In the genomic region with DNA sequence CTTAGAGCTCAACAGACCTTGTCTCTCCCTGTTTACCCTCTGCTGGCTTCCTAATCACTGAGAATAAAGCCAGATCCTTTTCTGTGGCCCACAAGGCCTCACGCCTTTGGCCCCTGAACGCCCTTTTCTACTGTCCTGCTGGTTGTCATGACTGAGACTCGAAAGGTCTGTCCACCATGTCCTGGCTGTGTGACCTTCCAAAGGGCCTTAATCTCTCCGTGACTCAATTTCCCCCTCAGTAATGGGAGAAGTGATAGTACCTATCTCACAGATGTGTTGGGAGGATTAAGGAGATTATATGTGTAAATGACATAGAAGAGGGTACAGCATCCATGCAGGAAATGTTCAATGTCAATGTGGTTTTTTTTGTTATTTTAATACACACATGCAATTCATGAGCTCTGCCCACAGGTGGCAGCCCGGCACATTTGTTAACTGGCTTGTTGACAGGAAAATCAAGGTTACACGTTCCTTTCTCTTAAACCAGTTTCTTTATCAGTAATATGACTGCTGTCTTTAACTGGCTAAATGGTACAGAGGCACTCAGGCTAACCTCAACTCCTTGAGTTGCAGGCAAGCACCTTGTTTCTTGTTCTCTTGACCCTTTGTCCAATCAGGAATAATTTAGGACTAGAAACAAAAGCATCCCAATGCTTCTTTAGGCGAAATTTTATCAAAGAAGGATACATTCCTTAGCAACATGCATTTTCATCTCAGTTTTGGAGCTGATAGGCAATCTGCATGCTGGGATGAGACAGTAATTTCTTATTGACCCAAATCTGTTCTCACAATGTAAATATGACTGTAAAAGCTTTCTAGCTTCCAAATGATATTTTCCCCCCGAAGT, we compare ENCODE assay signal across 9 cellular contexts. TPM values are rescaled to one million over a fixed set of nuclear protein-coding genes. Genes with fewer than 3 reads are reported as not detected.
A peak's percentile ranks its signal among the peaks of the same experiment; 100 is the strongest.
DNase-seq lines count a peak whose midpoint lies in the region; ATAC-seq, FAIRE-seq and TF ChIP-seq lines count a peak whose summit lies in the region.
"Had no signal": no experiment of that assay in that cellular context is flagged by ENCODE, and none has a peak within 500 bp of the region (broad histone marks: within the 10 kb centered on the region; RNA-seq: fewer than 3 reads in every experiment).

No MANE protein-coding gene starts in this region.

- WGBS in liver: 34% methylated on average over 8 of the region's 8 CpGs

- DNase-seq in MV-4-11 (lab: John Stamatoyannopoulos, UW) (peak; percentile 37), chondrocyte (ENCODE audit: low spot score) (no peak)
- peak; percentile 42 for DNase-seq in activated CD4-positive, CD25-positive, alpha-beta regulatory T cell treated with anti-CD3 and anti-CD28 coated beads, Interleukin-2, amount 50 U/mL, for 16 hours (ENCODE audit: low read depth, low spot score)
- peak; percentile 12 for DNase-seq in stimulated activated CD8-positive, alpha-beta memory T cell treated with anti-CD3 and anti-CD28 coated beads, Interleukin-12 subunit alpha, Interleukin-12 subunit beta, amount 100 ng/mL, for 4 hours (ENCODE audit: low read depth)

- H3K9me3 ChIP-seq in liver (ENCODE audit: control insufficient read depth in 4 of 4, low read length in 3 of 4): no peaks in the 10 kb centered on the region

- H3K4me1 Mint-ChIP-seq in chondrocyte (ENCODE audit: low read depth): peaks cover 43% of the 10 kb centered on the region

- peak overlapping the region; percentile 73 to 92 for H3K27ac ChIP-seq in liver (ENCODE audit: low read depth in 1 of 2, low read length in 2 of 2)
- H3K27ac ChIP-seq: epithelial cell of prostate had no signal

- H3K36me3 Mint-ChIP-seq in chondrocyte (ENCODE audit: low read depth): peaks cover 9% of the 10 kb centered on the region

- no peak overlapping the region for H3K4me3 ChIP-seq in liver (ENCODE audit: low read depth in 1 of 3, low read length in 3 of 3)

- peaks cover 0 to 9% (median under 1%) of the 10 kb centered on the region in 4 donors for H3K36me3 ChIP-seq in liver (ENCODE audit: control insufficient read depth in 4 of 4, insufficient read depth in 3 of 4, low read depth in 1 of 4, low read length in 3 of 4)

- H3K27me3 Mint-ChIP-seq in chondrocyte (ENCODE audit: low read depth): no peaks in the 10 kb centered on the region

- peak overlapping the region; percentile 90 for H3K27ac Mint-ChIP-seq in chondrocyte (ENCODE audit: unreplicated experiment)

- H3K4me1 ChIP-seq in liver (ENCODE audit: control insufficient read depth in 4 of 4, insufficient read depth in 4 of 4, low read length in 3 of 4): peaks cover 29 to 82% (median 46%) of the 10 kb centered on the region in 4 donors

- H3K4me3 Mint-ChIP-seq in chondrocyte (ENCODE audit: unreplicated experiment): no peak overlapping the region

- ATAC-seq in GM21786 (IDR thresholded peaks at IDR 0.05; ENCODE audit: unreplicated experiment): peak; percentile 66
- ATAC-seq in HG02571 (IDR thresholded peaks at IDR 0.05; ENCODE audit: unreplicated experiment): no peak

- peaks cover 5% of the 10 kb centered on the region for H3K9me3 Mint-ChIP-seq in chondrocyte (ENCODE audit: low read depth)

- FAIRE-seq in G401.6 (lab: Jason Lieb, UNC): peak; percentile 87

- peak; percentile 93 for TF ChIP-seq CTCF in chondrocyte (IDR thresholded peaks at IDR 0.05)
- peak; percentile 84 for TF ChIP-seq CTCF in liver (IDR thresholded peaks at IDR 0.05; ENCODE audit: low read depth, low read length, missing input control)

- peak; percentile 83 to 88 for TF ChIP-seq RAD21 in liver (IDR thresholded peaks at IDR 0.05)

- H3K27me3 ChIP-seq in liver (ENCODE audit: control insufficient read depth in 4 of 4, insufficient read depth in 4 of 4, low read length in 3 of 4): no peaks in the 10 kb centered on the region

- peak overlapping the region; percentile 47 to 94 for H3K9ac ChIP-seq in liver (ENCODE audit: low read depth in 1 of 2, low read length in 2 of 2)

TF ChIP-seq in liver, 16 proteins besides CTCF, POLR2A, EP300 and RAD21:
- TF ChIP-seq JUND (IDR thresholded peaks at IDR 0.05): no peak
- peak; percentile 48 for TF ChIP-seq FOXA1 (IDR thresholded peaks at IDR 0.05)
- no peak for TF ChIP-seq GABPA (IDR thresholded peaks at IDR 0.05 in 1 of 2, conservative IDR thresholded peaks at IDR 0.05 in 1 of 2)
- TF ChIP-seq, protein P1, sequence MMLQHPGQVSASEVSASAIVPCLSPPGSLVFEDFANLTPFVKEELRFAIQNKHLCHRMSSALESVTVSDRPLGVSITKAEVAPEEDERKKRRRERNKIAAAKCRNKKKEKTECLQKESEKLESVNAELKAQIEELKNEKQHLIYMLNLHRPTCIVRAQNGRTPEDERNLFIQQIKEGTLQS (IDR thresholded peaks at IDR 0.05): no peak
- TF ChIP-seq, protein P2, sequence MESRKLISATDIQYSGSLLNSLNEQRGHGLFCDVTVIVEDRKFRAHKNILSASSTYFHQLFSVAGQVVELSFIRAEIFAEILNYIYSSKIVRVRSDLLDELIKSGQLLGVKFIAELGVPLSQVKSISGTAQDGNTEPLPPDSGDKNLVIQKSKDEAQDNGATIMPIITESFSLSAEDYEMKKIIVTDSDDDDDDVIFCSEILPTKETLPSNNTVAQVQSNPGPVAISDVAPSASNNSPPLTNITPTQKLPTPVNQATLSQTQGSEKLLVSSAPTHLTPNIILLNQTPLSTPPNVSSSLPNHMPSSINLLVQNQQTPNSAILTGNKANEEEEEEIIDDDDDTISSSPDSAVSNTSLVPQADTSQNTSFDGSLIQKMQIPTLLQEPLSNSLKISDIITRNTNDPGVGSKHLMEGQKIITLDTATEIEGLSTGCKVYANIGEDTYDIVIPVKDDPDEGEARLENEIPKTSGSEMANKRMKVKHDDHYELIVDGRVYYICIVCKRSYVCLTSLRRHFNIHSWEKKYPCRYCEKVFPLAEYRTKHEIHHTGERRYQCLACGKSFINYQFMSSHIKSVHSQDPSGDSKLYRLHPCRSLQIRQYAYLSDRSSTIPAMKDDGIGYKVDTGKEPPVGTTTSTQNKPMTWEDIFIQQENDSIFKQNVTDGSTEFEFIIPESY (IDR thresholded peaks at IDR 0.05): no peak
- TF ChIP-seq SP1 (IDR thresholded peaks at IDR 0.05): peak; percentile 33
- no peak for TF ChIP-seq YY1 (IDR thresholded peaks at IDR 0.05)
- peak; percentile 78 for TF ChIP-seq FOXA2 (IDR thresholded peaks at IDR 0.05)
- TF ChIP-seq EGR1 (IDR thresholded peaks at IDR 0.05; ENCODE audit: low read depth in 2 of 2): no peak
- TF ChIP-seq RXRA (IDR thresholded peaks at IDR 0.05): peak in 1 of 2 donors; percentile 23
- TF ChIP-seq NR2F2 (IDR thresholded peaks at IDR 0.05): no peak
- TF ChIP-seq, protein P3, sequence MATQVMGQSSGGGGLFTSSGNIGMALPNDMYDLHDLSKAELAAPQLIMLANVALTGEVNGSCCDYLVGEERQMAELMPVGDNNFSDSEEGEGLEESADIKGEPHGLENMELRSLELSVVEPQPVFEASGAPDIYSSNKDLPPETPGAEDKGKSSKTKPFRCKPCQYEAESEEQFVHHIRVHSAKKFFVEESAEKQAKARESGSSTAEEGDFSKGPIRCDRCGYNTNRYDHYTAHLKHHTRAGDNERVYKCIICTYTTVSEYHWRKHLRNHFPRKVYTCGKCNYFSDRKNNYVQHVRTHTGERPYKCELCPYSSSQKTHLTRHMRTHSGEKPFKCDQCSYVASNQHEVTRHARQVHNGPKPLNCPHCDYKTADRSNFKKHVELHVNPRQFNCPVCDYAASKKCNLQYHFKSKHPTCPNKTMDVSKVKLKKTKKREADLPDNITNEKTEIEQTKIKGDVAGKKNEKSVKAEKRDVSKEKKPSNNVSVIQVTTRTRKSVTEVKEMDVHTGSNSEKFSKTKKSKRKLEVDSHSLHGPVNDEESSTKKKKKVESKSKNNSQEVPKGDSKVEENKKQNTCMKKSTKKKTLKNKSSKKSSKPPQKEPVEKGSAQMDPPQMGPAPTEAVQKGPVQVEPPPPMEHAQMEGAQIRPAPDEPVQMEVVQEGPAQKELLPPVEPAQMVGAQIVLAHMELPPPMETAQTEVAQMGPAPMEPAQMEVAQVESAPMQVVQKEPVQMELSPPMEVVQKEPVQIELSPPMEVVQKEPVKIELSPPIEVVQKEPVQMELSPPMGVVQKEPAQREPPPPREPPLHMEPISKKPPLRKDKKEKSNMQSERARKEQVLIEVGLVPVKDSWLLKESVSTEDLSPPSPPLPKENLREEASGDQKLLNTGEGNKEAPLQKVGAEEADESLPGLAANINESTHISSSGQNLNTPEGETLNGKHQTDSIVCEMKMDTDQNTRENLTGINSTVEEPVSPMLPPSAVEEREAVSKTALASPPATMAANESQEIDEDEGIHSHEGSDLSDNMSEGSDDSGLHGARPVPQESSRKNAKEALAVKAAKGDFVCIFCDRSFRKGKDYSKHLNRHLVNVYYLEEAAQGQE (IDR thresholded peaks at IDR 0.05): peak; percentile 24
- TF ChIP-seq, protein P4, sequence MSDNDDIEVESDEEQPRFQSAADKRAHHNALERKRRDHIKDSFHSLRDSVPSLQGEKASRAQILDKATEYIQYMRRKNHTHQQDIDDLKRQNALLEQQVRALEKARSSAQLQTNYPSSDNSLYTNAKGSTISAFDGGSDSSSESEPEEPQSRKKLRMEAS (IDR thresholded peaks at IDR 0.05): peak; percentile 31
- TF ChIP-seq TAF1 (conservative IDR thresholded peaks at IDR 0.05): no peak
- peak; percentile 29 to 35 for TF ChIP-seq HNF4A (conservative IDR thresholded peaks at IDR 0.05)
- TF ChIP-seq HNF4G (IDR thresholded peaks at IDR 0.05): no peak

RNA-seq across cellular contexts. Expression of a gene that starts 16.6 kb away (rescaled TPM):
- total RNA-seq in chondrocyte (1.5 to 3.3 TPM (median 2.9 TPM) in 3 replicates), liver (100 to 1,000 TPM in 1 of 2 donors, under 1 TPM in 1; 0.79 to 407 TPM)
- 1,000 to 10,000 TPM in 1 of 2 donors, 100 to 1,000 TPM in 1; 471 to 1,107 TPM for polyA plus RNA-seq in liver
